Comparison of ENCODE assay signal across 22 cellular contexts in genomic region chr3:189096092-189096491, GRCh38.
DNase-seq lines count a peak whose midpoint lies in the region; ATAC-seq and TF ChIP-seq lines count a peak whose summit lies in the region.
"Had no signal": no experiment of that assay in that cellular context is flagged by ENCODE, and none has a peak within 500 bp of the region (broad histone marks: within the 10 kb centered on the region; RNA-seq: fewer than 3 reads in every experiment).

No MANE protein-coding gene starts in this region.

- intact Hi-C loops in right lobe of liver (cut with DNase I), result no loop called here

- ATAC-seq in GM18502 (IDR thresholded peaks at IDR 0.05; ENCODE audit: poor library complexity, unreplicated experiment), result no peak
- no peak for ATAC-seq in right lobe of liver
- ATAC-seq: K562 had no signal

- no peaks in the 10 kb centered on the region for H3K36me3 ChIP-seq in right lobe of liver
- H3K36me3 ChIP-seq: BLaER1 had no signal

- WGBS in right lobe of liver (ENCODE audit: insufficient coverage, low coverage, low lambda C conversion rate, missing lambda C conversion rate), result 80% methylated on average over 1 of the region's 1 CpG

- H3K27ac ChIP-seq in right lobe of liver, result no peak overlapping the region
- H3K27ac ChIP-seq: BLaER1 had no signal

- no peaks in the 10 kb centered on the region for H3K27me3 ChIP-seq in right lobe of liver
- H3K27me3 ChIP-seq: BLaER1 had no signal

- no peak for TF ChIP-seq POLR2A in right lobe of liver (IDR thresholded peaks at IDR 0.05)

- no peak for TF ChIP-seq CTCF in epithelial cell of esophagus (IDR thresholded peaks at IDR 0.05; ENCODE audit: insufficient read depth, low read depth, low read length, missing control alignments)
- TF ChIP-seq CTCF in right lobe of liver (IDR thresholded peaks at IDR 0.05), result no peak

- no peaks in the 10 kb centered on the region for H3K9me3 ChIP-seq in right lobe of liver
- H3K9me3 ChIP-seq: BLaER1, SK-N-SH had no signal

- H3K4me3 ChIP-seq in epithelial cell of esophagus (ENCODE audit: low read length) (no peak overlapping the region), right lobe of liver (no peak overlapping the region)
- H3K4me3 ChIP-seq: BLaER1, K562 had no signal

- peaks cover 0 to 21% (median 10%) of the 10 kb centered on the region in 4 donors for H3K4me1 ChIP-seq in right lobe of liver
- H3K4me1 ChIP-seq: BLaER1 had no signal

- peak; percentile 39 for DNase-seq in NCI-H1436 (lab: John Stamatoyannopoulos, UW)
- no peak for DNase-seq in NCI-H1436 treated with DMSO at 0.1 percent for 48 hours (lab: John Stamatoyannopoulos, UW)
- DNase-seq in NCI-H1105 (lab: John Stamatoyannopoulos, UW), result peak; percentile 19
- peak; percentile 32 for DNase-seq in NCI-H510A (lab: John Stamatoyannopoulos, UW)
- peak; percentile 12 for DNase-seq in epithelial cell of esophagus (ENCODE audit: low read depth)
- no peak for DNase-seq in NCI-H128 (lab: John Stamatoyannopoulos, UW; ENCODE audit: unreplicated experiment)
- DNase-seq in right lobe of liver, result no peak
- DNase-seq: CD4-positive, CD25-positive, alpha-beta regulatory T cell; GF-D8; Kasumi-1; MV-4-11; NCI-H146; NCI-H2029 treated with DMSO at 0.1 percent for 48 hours; NCI-H2171; NCI-H226; NCI-H526 treated with DMSO at 0.1 percent for 48 hours; SK-N-SH; SW 1271; T1000 had no signal

Comparison
In these comparisons a context has a peak if more than half of its experiments do, and no peak if none do; other contexts are left out.
1. DNase-seq: peak in NCI-H1436 (single experiment), NCI-H1105 (single experiment), NCI-H510A (single experiment) and epithelial cell of esophagus (single experiment); none in NCI-H1436 treated with DMSO at 0.1 percent for 48 hours (single experiment), NCI-H128 (single experiment) and right lobe of liver (0 of 3).